Comparison of ENCODE assay signal across 11 cellular contexts in genomic region chr12:105378821-105379400, GRCh38. TPM values are rescaled to one million over a fixed set of nuclear protein-coding genes. Genes with fewer than 3 reads are reported as not detected.
A peak's percentile ranks its signal among the peaks of the same experiment; 100 is the strongest.
DNase-seq lines count a peak whose midpoint lies in the region; ATAC-seq and TF ChIP-seq lines count a peak whose summit lies in the region.
"Had no signal": no experiment of that assay in that cellular context is flagged by ENCODE, and none has a peak within 500 bp of the region (broad histone marks: within the 10 kb centered on the region; RNA-seq: fewer than 3 reads in every experiment).

No MANE protein-coding gene starts in this region.

- TF ChIP-seq POLR2A in testis (IDR thresholded peaks at IDR 0.05): no peak

- no peaks in the 10 kb centered on the region for H3K27me3 ChIP-seq in testis
- H3K27me3 ChIP-seq: BLaER1 treated with 17β-estradiol and CSF1 and Interleukin-3, amounts not matched to agents 10 nM and 100 nM; sigmoid colon had no signal

- DNase-seq in NCI-H2227 (lab: John Stamatoyannopoulos, UW; ENCODE audit: unreplicated experiment): peak; percentile 8
- no peak for DNase-seq in NCI-H2227 treated with DMSO at 0.1 percent for 48 hours (lab: John Stamatoyannopoulos, UW)
- DNase-seq in NCI-H748 (lab: John Stamatoyannopoulos, UW; ENCODE audit: unreplicated experiment): peak; percentile 60
- DNase-seq in epithelial cell of esophagus (ENCODE audit: low read depth): no peak
- peak; percentile 35 for DNase-seq in testis
- DNase-seq in activated CD4-positive, alpha-beta T cell treated with anti-CD3 and anti-CD28 coated beads for 48 hours: no peak
- no peak for DNase-seq in mesenteric fat pad (ENCODE audit: low spot score)
- DNase-seq: activated T-cell treated with anti-CD3 and anti-CD28 coated beads for 4 hours, sigmoid colon had no signal

- TF ChIP-seq CTCF in epithelial cell of esophagus (IDR thresholded peaks at IDR 0.05; ENCODE audit: insufficient read depth, low read depth, low read length, missing control alignments) (peak; percentile 21), testis (IDR thresholded peaks at IDR 0.05) (no peak)

- no peaks in the 10 kb centered on the region for H3K4me1 ChIP-seq in testis

- H3K36me3 ChIP-seq in testis (ENCODE audit: low read depth, missing control alignments): no peaks in the 10 kb centered on the region
- H3K36me3 ChIP-seq: sigmoid colon had no signal

- ATAC-seq in HG02763 (IDR thresholded peaks at IDR 0.05; ENCODE audit: unreplicated experiment): no peak

- no peak overlapping the region for H3K4me3 ChIP-seq in epithelial cell of esophagus (ENCODE audit: low read length)
- no peak overlapping the region for H3K4me3 ChIP-seq in testis
- H3K4me3 ChIP-seq: BLaER1 treated with 17β-estradiol and CSF1 and Interleukin-3, amounts not matched to agents 10 nM and 100 nM; sigmoid colon had no signal

- H3K9me3 ChIP-seq in testis: no peaks in the 10 kb centered on the region
- H3K9me3 ChIP-seq: BLaER1 treated with 17β-estradiol and CSF1 and Interleukin-3, amounts not matched to agents 10 nM and 100 nM; sigmoid colon had no signal

- 65 to 69% methylated on average over 8 of the region's 8 CpGs for WGBS in testis, 2 donors

- intact Hi-C loops in testis (cut with DNase I; ENCODE audit: low total_unique reads): no loop called here

- no peak overlapping the region for H3K27ac ChIP-seq in testis
- H3K27ac ChIP-seq: BLaER1 treated with 17β-estradiol and CSF1 and Interleukin-3, amounts not matched to agents 10 nM and 100 nM; sigmoid colon had no signal

RNA-seq across cellular contexts. Expression of gene C12orf75, which starts 48.4 kb away (rescaled TPM):
- total RNA-seq in testis (100 to 1,000 TPM; 112 to 121 TPM), mesenteric fat pad (8.9 TPM)
- 144 TPM for polyA plus RNA-seq in testis (ENCODE audit: insufficient read depth, low read depth, low replicate concordance)

Comparison
In these comparisons a context has a peak if more than half of its experiments do, and no peak if none do; other contexts are left out.
1. DNase-seq: peak in NCI-H2227 (single experiment), NCI-H748 (single experiment) and testis (single experiment); none in NCI-H2227 treated with DMSO at 0.1 percent for 48 hours (single experiment), epithelial cell of esophagus (single experiment), activated CD4-positive, alpha-beta T cell treated with anti-CD3 and anti-CD28 coated beads for 48 hours (single experiment) and mesenteric fat pad (single experiment).
2. RNA of gene C12orf75, which starts 48.4 kb away (total RNA-seq): 112 to 121 TPM in testis; 8.9 TPM in mesenteric fat pad (single experiment); every median in the first group is over 10 times any median in the second.